ENCODE assay signal across 13 cellular contexts in genomic region chr1:183588827-183589226, GRCh38. TPM values are rescaled to one million over a fixed set of nuclear protein-coding genes. Genes with fewer than 3 reads are reported as not detected.
A peak's percentile ranks its signal among the peaks of the same experiment; 100 is the strongest.
DNase-seq lines count a peak whose midpoint lies in the region; ATAC-seq lines count a peak whose summit lies in the region.
"Had no signal": no experiment of that assay in that cellular context is flagged by ENCODE, and none has a peak within 500 bp of the region (broad histone marks: within the 10 kb centered on the region; RNA-seq: fewer than 3 reads in every experiment).

No MANE protein-coding gene starts in this region.

- no peak overlapping the region for H3K27ac Mint-ChIP-seq in stimulated activated naive CD8-positive, alpha-beta T cell treated with anti-CD3 and anti-CD28 coated beads, Interleukin-15, Interleukin-2, amounts not matched to agents 100 ng/mL and 50 ng/mL, for 24 hours
- H3K27ac Mint-ChIP-seq in activated T-helper 17 cell treated with anti-CD3 and anti-CD28 coated beads, Interleukin-2, amount 50 U/mL, for 72 hours, result peak overlapping the region; percentile 87
- H3K27ac Mint-ChIP-seq in memory B cell, result peak overlapping the region; percentile 91

- H3K36me3 Mint-ChIP-seq in stimulated activated naive CD8-positive, alpha-beta T cell treated with anti-CD3 and anti-CD28 coated beads, Interleukin-15, Interleukin-2, amounts not matched to agents 100 ng/mL and 50 ng/mL, for 24 hours (ENCODE audit: low read depth), result no peaks in the 10 kb centered on the region
- no peaks in the 10 kb centered on the region for H3K36me3 Mint-ChIP-seq in activated T-helper 17 cell treated with anti-CD3 and anti-CD28 coated beads, Interleukin-2, amount 50 U/mL, for 72 hours (ENCODE audit: low read depth)
- H3K36me3 Mint-ChIP-seq in memory B cell, result no peaks in the 10 kb centered on the region

- H3K4me3 Mint-ChIP-seq in stimulated activated naive CD8-positive, alpha-beta T cell treated with anti-CD3 and anti-CD28 coated beads, Interleukin-15, Interleukin-2, amounts not matched to agents 100 ng/mL and 50 ng/mL, for 24 hours, result peak overlapping the region; percentile 25
- H3K4me3 Mint-ChIP-seq in activated T-helper 17 cell treated with anti-CD3 and anti-CD28 coated beads, Interleukin-2, amount 50 U/mL, for 72 hours, result peak overlapping the region; percentile 79
- H3K4me3 Mint-ChIP-seq in memory B cell, result peak overlapping the region; percentile 49

- H3K9me3 Mint-ChIP-seq in stimulated activated naive CD8-positive, alpha-beta T cell treated with anti-CD3 and anti-CD28 coated beads, Interleukin-15, Interleukin-2, amounts not matched to agents 100 ng/mL and 50 ng/mL, for 24 hours, result no peaks in the 10 kb centered on the region
- H3K9me3 Mint-ChIP-seq in activated T-helper 17 cell treated with anti-CD3 and anti-CD28 coated beads, Interleukin-2, amount 50 U/mL, for 72 hours, result no peaks in the 10 kb centered on the region
- no peaks in the 10 kb centered on the region for H3K9me3 Mint-ChIP-seq in memory B cell

- peaks cover 49% of the 10 kb centered on the region for H3K4me1 Mint-ChIP-seq in stimulated activated naive CD8-positive, alpha-beta T cell treated with anti-CD3 and anti-CD28 coated beads, Interleukin-15, Interleukin-2, amounts not matched to agents 100 ng/mL and 50 ng/mL, for 24 hours (ENCODE audit: low read depth)
- peaks cover 17% of the 10 kb centered on the region for H3K4me1 Mint-ChIP-seq in activated T-helper 17 cell treated with anti-CD3 and anti-CD28 coated beads, Interleukin-2, amount 50 U/mL, for 72 hours
- peaks cover 43% of the 10 kb centered on the region for H3K4me1 Mint-ChIP-seq in memory B cell

- ATAC-seq in stimulated activated naive CD8-positive, alpha-beta T cell treated with anti-CD3 and anti-CD28 coated beads, Interleukin-15, Interleukin-2, amounts not matched to agents 100 U/mL and 50 U/mL, for 24 hours, result no peak
- ATAC-seq in activated T-helper 17 cell treated with anti-CD3 and anti-CD28 coated beads, Interleukin-2, amount 50 U/mL, for 72 hours (replicated peaks), result no peak
- ATAC-seq in memory B cell (ENCODE audit: low read depth), result no peak

- peaks cover 3% of the 10 kb centered on the region for H3K27me3 Mint-ChIP-seq in stimulated activated naive CD8-positive, alpha-beta T cell treated with anti-CD3 and anti-CD28 coated beads, Interleukin-15, Interleukin-2, amounts not matched to agents 100 ng/mL and 50 ng/mL, for 24 hours
- H3K27me3 Mint-ChIP-seq in activated T-helper 17 cell treated with anti-CD3 and anti-CD28 coated beads, Interleukin-2, amount 50 U/mL, for 72 hours, result no peaks in the 10 kb centered on the region
- H3K27me3 Mint-ChIP-seq in memory B cell, result no peaks in the 10 kb centered on the region

- DNase-seq in stimulated activated naive CD8-positive, alpha-beta T cell treated with anti-CD3 and anti-CD28 coated beads, Interleukin-15, Interleukin-2, amounts not matched to agents 100 U/mL and 50 U/mL, for 24 hours, result no peak
- DNase-seq in memory B cell (ENCODE audit: low spot score in 2 of 2), result no peak
- no peak for DNase-seq in COLO829 (ENCODE audit: low spot score)
- DNase-seq in NCI-H446 treated with DMSO at 0.1 percent for 48 hours (lab: John Stamatoyannopoulos, UW), result no peak
- DNase-seq in RKO (ENCODE audit: low spot score), result no peak
- no peak for DNase-seq in amniotic stem cell (lab: John Stamatoyannopoulos, UW)
- DNase-seq: activated naive CD4-positive, alpha-beta T cell; dermis blood vessel endothelial cell; NCI-H2081; RPMI8226; stimulated activated CD4-positive, alpha-beta T cell treated with anti-CD3 and anti-CD28 coated beads, Interleukin-4, amount 100 ng/mL, for 4 hours had no signal

RNA-seq across cellular contexts. Expression of gene NCF2, which starts 1.4 kb away (rescaled TPM):
- total RNA-seq in activated T-helper 17 cell treated with anti-CD3 and anti-CD28 coated beads, Interleukin-2, amount 50 U/mL, for 72 hours, result 10 to 100 TPM in 1 of 2 donors, 1 to 10 TPM in 1; 4.4 to 18.7 TPM
- total RNA-seq: dermis blood vessel endothelial cell had no signal

RNA-seq across cellular contexts. Expression of gene ARPC5, which starts 46.8 kb away (rescaled TPM):
- 100 to 1,000 TPM; 130 to 164 TPM for total RNA-seq in activated T-helper 17 cell treated with anti-CD3 and anti-CD28 coated beads, Interleukin-2, amount 50 U/mL, for 72 hours

Comparison
In these comparisons a context has a peak if more than half of its experiments do, and no peak if none do; other contexts are left out.
1. H3K4me3 Mint-ChIP-seq: peak in every context shown above with its lines; median percentile 79 in activated T-helper 17 cell treated with anti-CD3 and anti-CD28 coated beads, Interleukin-2, amount 50 U/mL, for 72 hours; 49 in memory B cell; 25 in stimulated activated naive CD8-positive, alpha-beta T cell treated with anti-CD3 and anti-CD28 coated beads, Interleukin-15, Interleukin-2, amounts not matched to agents 100 ng/mL and 50 ng/mL, for 24 hours.